In the genomic region with DNA sequence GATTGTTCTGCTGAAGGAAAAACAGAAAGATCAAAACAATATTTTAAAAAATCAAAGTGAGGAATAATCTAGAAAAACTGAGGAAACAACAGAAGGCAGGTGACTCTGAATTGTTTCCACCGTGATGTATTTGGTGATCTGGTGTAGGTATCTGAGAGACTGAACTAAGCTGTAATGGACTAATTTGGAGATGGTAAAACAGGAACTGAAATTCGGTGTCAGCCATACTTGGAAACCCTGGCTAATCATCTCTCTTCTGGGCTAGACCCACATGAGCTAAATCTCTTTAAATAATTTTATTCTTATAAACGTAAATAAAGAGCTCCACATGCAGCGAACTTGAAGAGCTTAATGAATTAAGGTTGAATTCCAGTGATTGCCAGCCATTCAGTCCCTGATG, we compare ENCODE assay signal across 21 cellular contexts.
DNase-seq lines count a peak whose midpoint lies in the region; ATAC-seq, FAIRE-seq and TF ChIP-seq lines count a peak whose summit lies in the region.
"Had no signal": no experiment of that assay in that cellular context is flagged by ENCODE, and none has a peak within 500 bp of the region (broad histone marks: within the 10 kb centered on the region; RNA-seq: fewer than 3 reads in every experiment).

No MANE protein-coding gene starts in this region.

- TF ChIP-seq POLR2A in K562 (conservative IDR thresholded peaks at IDR 0.05): no peak

- BruUV-seq in K562 (replicated peaks; lab: Mats Ljungman, UMichigan): no TSS peak

- no peaks in the 10 kb centered on the region for H3K9me1 ChIP-seq in K562 (ENCODE audit: control insufficient read depth, insufficient read depth, low read length)

- H3K4me1 ChIP-seq in K562 (replicated peaks in 1 of 2; ENCODE audit: control insufficient read depth in 2 of 2, insufficient read depth in 2 of 2, low read length in 2 of 2): no peaks in the 10 kb centered on the region
- no peaks in the 10 kb centered on the region for H3K4me1 ChIP-seq in kidney (ENCODE audit: control insufficient read depth in 1 of 2, insufficient read depth in 1 of 2, low read depth in 1 of 2, low read length in 2 of 2)
- no peaks in the 10 kb centered on the region for H3K4me1 ChIP-seq in CD8-positive, alpha-beta memory T cell (ENCODE audit: insufficient read depth, low read length)
- H3K4me1 ChIP-seq: tibial nerve had no signal

- ATAC-seq in GM19395 (IDR thresholded peaks at IDR 0.05; ENCODE audit: unreplicated experiment): peak; percentile 53
- peak; percentile 71 for ATAC-seq in HG02763 (IDR thresholded peaks at IDR 0.05; ENCODE audit: unreplicated experiment)
- peak; percentile 60 for ATAC-seq in HG03469 (IDR thresholded peaks at IDR 0.05; ENCODE audit: unreplicated experiment)
- peak; percentile 25; the same call in 1 of the 3 replicates for ATAC-seq in K562
- no peak for ATAC-seq in naive thymus-derived CD8-positive, alpha-beta T cell
- ATAC-seq: esophagus mucosa; stimulated activated effector memory CD8-positive, alpha-beta T cell treated with anti-CD3 and anti-CD28 coated beads, Interleukin-12 subunit alpha, Interleukin-12 subunit beta, amount 100 ng/mL, for 72 hours had no signal

- no peaks in the 10 kb centered on the region for H3K27me3 Mint-ChIP-seq in naive thymus-derived CD8-positive, alpha-beta T cell
- no peaks in the 10 kb centered on the region for H3K27me3 Mint-ChIP-seq in CD8-positive, alpha-beta memory T cell
- H3K27me3 Mint-ChIP-seq: activated CD8-positive, alpha-beta T cell treated with anti-CD3 and anti-CD28 coated beads for 36 hours; progenitor cell of endocrine pancreas had no signal

- no peak for TF ChIP-seq EP300 in K562 (IDR thresholded peaks at IDR 0.05; ENCODE audit: low read length)

- H3K4me3 ChIP-seq in K562 (no peak overlapping the region), WERI-Rb-1 (ENCODE audit: low read depth, low read length) (no peak overlapping the region), kidney (ENCODE audit: low read length in 2 of 2) (no peak overlapping the region)
- no peak overlapping the region for H3K4me3 ChIP-seq in CD8-positive, alpha-beta memory T cell (ENCODE audit: low read length)
- H3K4me3 ChIP-seq: tibial nerve had no signal

- intact Hi-C loops in K562 (cut with micrococcal nuclease) (no loop called here), kidney (cut with DNase I) (no loop called here)

- H3K9ac ChIP-seq in K562 (ENCODE audit: insufficient read depth in 1 of 2, low read depth in 2 of 2, low read length in 2 of 2) (no peak overlapping the region), kidney (ENCODE audit: low read length in 2 of 2) (no peak overlapping the region)

- H3K36me3 Mint-ChIP-seq in naive thymus-derived CD8-positive, alpha-beta T cell: no peaks in the 10 kb centered on the region
- no peaks in the 10 kb centered on the region for H3K36me3 Mint-ChIP-seq in CD8-positive, alpha-beta memory T cell
- H3K36me3 Mint-ChIP-seq: stimulated activated effector memory CD8-positive, alpha-beta T cell treated with anti-CD3 and anti-CD28 coated beads, Interleukin-12 subunit alpha, Interleukin-12 subunit beta, amount 100 ng/mL, for 72 hours had no signal

- no peak overlapping the region for H3K27ac ChIP-seq in K562 (ENCODE audit: extremely low read depth, low read depth, low read length)
- H3K27ac ChIP-seq in WERI-Rb-1: no peak overlapping the region
- no peak overlapping the region for H3K27ac ChIP-seq in kidney (ENCODE audit: low read depth in 2 of 2, low read length in 2 of 2)
- no peak overlapping the region for H3K27ac ChIP-seq in CD8-positive, alpha-beta memory T cell (ENCODE audit: low read depth, low read length)
- H3K27ac ChIP-seq: tibial nerve had no signal

- H3K36me3 ChIP-seq in K562 (ENCODE audit: control insufficient read depth, insufficient read depth, low read length) (no peaks in the 10 kb centered on the region), WERI-Rb-1 (no peaks in the 10 kb centered on the region), kidney (ENCODE audit: control insufficient read depth in 1 of 2, insufficient read depth in 2 of 2, low read length in 2 of 2) (no peaks in the 10 kb centered on the region)
- no peaks in the 10 kb centered on the region for H3K36me3 ChIP-seq in CD8-positive, alpha-beta memory T cell (ENCODE audit: insufficient read depth, low read length)
- H3K36me3 ChIP-seq: tibial nerve had no signal

- TF ChIP-seq CTCF in K562 (IDR thresholded peaks at IDR 0.05 in 2 of 3, conservative IDR thresholded peaks at IDR 0.05 in 1 of 3; ENCODE audit: insufficient read depth in 2 of 3, low read depth in 1 of 3, low read length in 3 of 3): no peak
- no peak for TF ChIP-seq CTCF in WERI-Rb-1 (IDR thresholded peaks at IDR 0.05; ENCODE audit: low read depth, low read length)
- TF ChIP-seq CTCF in kidney (IDR thresholded peaks at IDR 0.05; ENCODE audit: borderline replicate concordance, extremely low read depth, insufficient read depth): no peak

- in situ Hi-C loops in K562 (cut with MboI): no loop called here

- peaks cover 14% of the 10 kb centered on the region; the same call in 2 of the 3 replicates for H3K79me2 ChIP-seq in K562 (ENCODE audit: control insufficient read depth, insufficient read depth, low read length)

- no peak overlapping the region for H3K4me3 Mint-ChIP-seq in naive thymus-derived CD8-positive, alpha-beta T cell
- H3K4me3 Mint-ChIP-seq in CD8-positive, alpha-beta memory T cell: no peak overlapping the region
- H3K4me3 Mint-ChIP-seq: activated CD8-positive, alpha-beta T cell treated with anti-CD3 and anti-CD28 coated beads for 36 hours; nephron; stimulated activated effector memory CD8-positive, alpha-beta T cell treated with anti-CD3 and anti-CD28 coated beads, Interleukin-12 subunit alpha, Interleukin-12 subunit beta, amount 100 ng/mL, for 72 hours had no signal

- no peak for FAIRE-seq in K562 (lab: Jason Lieb, UNC)
- FAIRE-seq in kidney (lab: Jason Lieb, UNC): no peak
- FAIRE-seq: bronchial epithelial cell, H54 had no signal

- no peak overlapping the region for H3K4me2 ChIP-seq in K562 (ENCODE audit: insufficient read depth, low read length)

- no peak overlapping the region for H3K27ac Mint-ChIP-seq in naive thymus-derived CD8-positive, alpha-beta T cell
- H3K27ac Mint-ChIP-seq in CD8-positive, alpha-beta memory T cell: no peak overlapping the region
- H3K27ac Mint-ChIP-seq: activated CD8-positive, alpha-beta T cell treated with anti-CD3 and anti-CD28 coated beads for 36 hours; progenitor cell of endocrine pancreas; stimulated activated effector memory CD8-positive, alpha-beta T cell treated with anti-CD3 and anti-CD28 coated beads, Interleukin-12 subunit alpha, Interleukin-12 subunit beta, amount 100 ng/mL, for 72 hours had no signal

- WGBS in K562 (ENCODE audit: insufficient coverage, low coverage, missing lambda C conversion rate): 73% methylated on average over 4 of the region's 4 CpGs

- no peaks in the 10 kb centered on the region for H3K27me3 ChIP-seq in K562 (ENCODE audit: control insufficient read depth in 2 of 2, insufficient read depth in 2 of 2, low read length in 2 of 2)
- peaks cover 20% of the 10 kb centered on the region for H3K27me3 ChIP-seq in WERI-Rb-1 (ENCODE audit: insufficient read depth, low read depth, severe bottlenecking)
- no peaks in the 10 kb centered on the region for H3K27me3 ChIP-seq in CD8-positive, alpha-beta memory T cell (ENCODE audit: insufficient read depth, low read length, poor library complexity, severe bottlenecking)
- H3K27me3 ChIP-seq: tibial nerve had no signal

- POLR2A ChIA-PET in K562 (lab: Yijun Ruan, JAX): interaction anchor here (0.8 kb wide), 1 partner anchor 15 kb away, joined by 4 read pairs; no protein-coding TSS in a partner anchor
- POLR2A ChIA-PET in naive thymus-derived CD8-positive, alpha-beta T cell (lab: Charles Lee): no interaction called here
- POLR2A ChIA-PET in CD8-positive, alpha-beta memory T cell (lab: Charles Lee): no interaction called here

- H3K4me1 Mint-ChIP-seq in naive thymus-derived CD8-positive, alpha-beta T cell: peaks cover 0 to 2% (median 0%) of the 10 kb centered on the region in 4 donors
- H3K4me1 Mint-ChIP-seq in CD8-positive, alpha-beta memory T cell: no peaks in the 10 kb centered on the region
- H3K4me1 Mint-ChIP-seq: stimulated activated effector memory CD8-positive, alpha-beta T cell treated with anti-CD3 and anti-CD28 coated beads, Interleukin-12 subunit alpha, Interleukin-12 subunit beta, amount 100 ng/mL, for 72 hours had no signal

- H2AFZ ChIP-seq in K562 (ENCODE audit: low read depth, low read length): no peak overlapping the region

- TF ChIP-seq RAD21 in K562 (CRISPR knock-in tag; conservative IDR thresholded peaks at IDR 0.05 in 1 of 2, IDR thresholded peaks at IDR 0.05 in 1 of 2): no peak

- H4K20me1 ChIP-seq in K562 (replicated peaks; ENCODE audit: control insufficient read depth, insufficient read depth, low read length): no peaks in the 10 kb centered on the region

- CTCF ChIA-PET in K562 (lab: Yijun Ruan, JAX; ENCODE audit: low intra/inter-chr PET ratio): no interaction called here
- CTCF ChIA-PET in CD8-positive, alpha-beta memory T cell (lab: Charles Lee): no interaction called here

- peaks cover 0 to 5% (median 0%) of the 10 kb centered on the region in 9 donors for H3K9me3 Mint-ChIP-seq in naive thymus-derived CD8-positive, alpha-beta T cell
- H3K9me3 Mint-ChIP-seq in CD8-positive, alpha-beta memory T cell: peaks cover 1 to 26% (median 3%) of the 10 kb centered on the region in 5 donors
- H3K9me3 Mint-ChIP-seq: activated T-cell treated with anti-CD3 and anti-CD28 coated beads, Interleukin-2, amount 50 U/mL, for 72 hours; nephron had no signal

- H3K9me3 ChIP-seq in K562 (replicated peaks; ENCODE audit: control insufficient read depth, insufficient read depth, low read depth, low read length) (no peaks in the 10 kb centered on the region), WERI-Rb-1 (ENCODE audit: severe bottlenecking) (no peaks in the 10 kb centered on the region), kidney (ENCODE audit: control insufficient read depth in 1 of 2, low read length in 2 of 2) (no peaks in the 10 kb centered on the region)
- no peaks in the 10 kb centered on the region for H3K9me3 ChIP-seq in CD8-positive, alpha-beta memory T cell (ENCODE audit: low read length)
- H3K9me3 ChIP-seq: tibial nerve had no signal

- no peak for DNase-seq in K562 (ENCODE audit: extremely low read depth in 1 of 4, low spot score in 3 of 4)
- no peak for DNase-seq in WERI-Rb-1
- DNase-seq in kidney: no peak
- DNase-seq in naive thymus-derived CD8-positive, alpha-beta T cell: no peak
- DNase-seq in CD8-positive, alpha-beta memory T cell: no peak
- DNase-seq: activated CD8-positive, alpha-beta T cell treated with anti-CD3 and anti-CD28 coated beads for 36 hours; activated T-cell treated with anti-CD3 and anti-CD28 coated beads, Interleukin-2, amount 50 U/mL, for 72 hours; GDM1; glutamatergic neuron; mammary epithelial cell; NCI-H187 had no signal

TF ChIP-seq in K562, 482 proteins besides CTCF, POLR2A, EP300 and RAD21:
- TF ChIP-seq NCOA1 (IDR thresholded peaks at IDR 0.05; ENCODE audit: low read depth) (no peak), CCAR2 (IDR thresholded peaks at IDR 0.05; ENCODE audit: low read depth, low read length) (no peak)

Comparison
In these comparisons a context has a peak if more than half of its experiments do, and no peak if none do; other contexts are left out.
1. ATAC-seq: peak in GM19395 (single experiment), HG02763 (single experiment), HG03469 (single experiment) and K562 (single experiment); none in naive thymus-derived CD8-positive, alpha-beta T cell (0 of 2).